Comparison of ENCODE assay signal across 10 cellular contexts in genomic region chr16:89920723-89921122, GRCh38. TPM values are rescaled to one million over a fixed set of nuclear protein-coding genes. Genes with fewer than 3 reads are reported as not detected.
A peak's percentile ranks its signal among the peaks of the same experiment; 100 is the strongest.
DNase-seq lines count a peak whose midpoint lies in the region; FAIRE-seq and TF ChIP-seq lines count a peak whose summit lies in the region.
"Had no signal": no experiment of that assay in that cellular context is flagged by ENCODE, and none has a peak within 500 bp of the region (broad histone marks: within the 10 kb centered on the region; RNA-seq: fewer than 3 reads in every experiment).

No MANE protein-coding gene starts in this region.

- H3K23me2 ChIP-seq in H1 (ENCODE audit: low read depth, low read length) = peaks cover 29% of the 10 kb centered on the region

- no peak overlapping the region for H2BK12ac ChIP-seq in H1 (ENCODE audit: low read depth, low read length)

- H3K36me3 ChIP-seq in H1 (ENCODE audit: control insufficient read depth in 2 of 4, insufficient read depth in 4 of 4, low read length in 3 of 4) (no peaks in the 10 kb centered on the region), sigmoid colon (no peaks in the 10 kb centered on the region)

- H3K79me1 ChIP-seq in H1 (ENCODE audit: low read depth, low read length) = no peaks in the 10 kb centered on the region

- no peak for FAIRE-seq in H1 (lab: Jason Lieb, UNC)

- H3K9ac ChIP-seq in H1 (replicated peaks in 1 of 4; ENCODE audit: extremely low read depth in 1 of 4, low read depth in 3 of 4, low read length in 3 of 4) = no peak overlapping the region

- no peak for TF ChIP-seq RAD21 in H1 (IDR thresholded peaks at IDR 0.05 in 1 of 2, conservative IDR thresholded peaks at IDR 0.05 in 1 of 2; ENCODE audit: low read depth in 2 of 2, low read length in 2 of 2)

- intact Hi-C loops in sigmoid colon (cut with DNase I) = no loop called here

- no peak overlapping the region for H4K5ac ChIP-seq in H1 (ENCODE audit: insufficient read length, low read depth, low read length)

- no peak for TF ChIP-seq POLR2A in H1 (IDR thresholded peaks at IDR 0.05; ENCODE audit: control extremely low read depth in 1 of 2, low read depth in 2 of 2, low read length in 2 of 2)
- TF ChIP-seq POLR2A in sigmoid colon (IDR thresholded peaks at IDR 0.05) = no peak

- H3K4me2 ChIP-seq in H1 (ENCODE audit: insufficient read depth in 1 of 2, low read depth in 2 of 2, low read length in 2 of 2) = no peak overlapping the region; a peak in 1 of 4 replicates

- H3K79me2 ChIP-seq in H1 (ENCODE audit: control insufficient read depth in 1 of 2, insufficient read depth in 2 of 2, low read length in 2 of 2) = no peaks in the 10 kb centered on the region

- peaks cover 0 to 19% (median 16%) of the 10 kb centered on the region in 4 experiments; a peak in 6 of 7 replicates for H3K27me3 ChIP-seq in H1 (replicated peaks in 1 of 4; ENCODE audit: control insufficient read depth in 3 of 4, extremely low read depth in 1 of 4, insufficient read depth in 3 of 4, low read length in 3 of 4)
- peaks cover 9 to 34% (median 24%) of the 10 kb centered on the region in 3 donors for H3K27me3 ChIP-seq in sigmoid colon

- no peak overlapping the region for H4K8ac ChIP-seq in H1 (ENCODE audit: extremely low read depth, insufficient read depth, low read length)

- no peak overlapping the region for H3K56ac ChIP-seq in H1 (replicated peaks; ENCODE audit: insufficient read length, low read depth, low read length)

- H3K18ac ChIP-seq in H1 (ENCODE audit: extremely low read depth, low read length) = no peak overlapping the region

- POLR2A ChIA-PET in H1 (lab: Charles Lee; ENCODE audit: partially characterized antibody) = interaction anchor here (1.1 to 6.5 kb wide), 3 partner anchors 10 to 52 kb away, joined by 3 to 71 read pairs (median 28); no protein-coding TSS in a partner anchor

- H3K9me3 ChIP-seq in H1 (ENCODE audit: insufficient read depth in 2 of 2, low read depth in 1 of 2, low read length in 1 of 2) = no peaks in the 10 kb centered on the region
- no peaks in the 10 kb centered on the region for H3K9me3 ChIP-seq in sigmoid colon
- H3K9me3 ChIP-seq: mucosa of descending colon had no signal

- no peak overlapping the region; the same call in 1 of the 2 replicates for H2AK5ac ChIP-seq in H1 (ENCODE audit: low read depth, low read length)

- no peak overlapping the region for H2BK20ac ChIP-seq in H1 (ENCODE audit: low read length)

- no peak overlapping the region for H4K91ac ChIP-seq in H1 (replicated peaks; ENCODE audit: insufficient read length, low read length)

- no peak overlapping the region for H2BK120ac ChIP-seq in H1 (replicated peaks; ENCODE audit: low read depth, low read length)

- DNase-seq in ELR (ENCODE audit: low read depth) (peak; percentile 66), NAMALWA (ENCODE audit: low spot score) (peak; percentile 16), H1 (ENCODE audit: low read depth in 1 of 2, low spot score in 2 of 2) (no peak), sigmoid colon (no peak), OCI-M1 (lab: John Stamatoyannopoulos, UW) (no peak), midbrain (lab: John Stamatoyannopoulos, UW) (no peak)
- no peak for DNase-seq in stimulated activated CD4-positive, alpha-beta T cell treated with anti-CD3 and anti-CD28 coated beads, Interleukin-4, amount 100 ng/mL, for 4 hours
- DNase-seq: amniotic stem cell, NCI-H1694 had no signal

- H3K4me3 ChIP-seq in H1 (ENCODE audit: extremely low read depth in 1 of 4, insufficient read depth in 2 of 4, low read depth in 3 of 4, low read length in 4 of 4) = no peak overlapping the region
- H3K4me3 ChIP-seq in sigmoid colon = no peak overlapping the region
- H3K4me3 ChIP-seq: mucosa of descending colon had no signal

- H3K27ac ChIP-seq in H1 (ENCODE audit: low read depth, low read length) = no peak overlapping the region
- peak overlapping the region in 3 of 4 donors; percentile 83 to 98 (median 86) for H3K27ac ChIP-seq in sigmoid colon

- peak overlapping the region; percentile 35; the same call in 1 of the 2 replicates for H2BK5ac ChIP-seq in H1 (ENCODE audit: low read depth, low read length)

- peak overlapping the region; percentile 25; the same call in 1 of the 2 replicates for H2BK15ac ChIP-seq in H1 (ENCODE audit: low read length)

- TF ChIP-seq EP300 in H1 (IDR thresholded peaks at IDR 0.05; ENCODE audit: borderline replicate concordance in 1 of 2, low read depth in 2 of 2, low read length in 2 of 2) (no peak), sigmoid colon (IDR thresholded peaks at IDR 0.05) (no peak)

- H3K4ac ChIP-seq in H1 (replicated peaks; ENCODE audit: insufficient read length, low read depth, low read length) = no peak overlapping the region

- peaks cover 5 to 8% of the 10 kb centered on the region in 2 experiments for H4K20me1 ChIP-seq in H1 (replicated peaks in 1 of 2; ENCODE audit: control insufficient read depth in 1 of 2, insufficient read depth in 2 of 2, low read length in 2 of 2)

- no peak overlapping the region for H2AFZ ChIP-seq in H1 (ENCODE audit: low read length)

- CTCF ChIA-PET in H1 (lab: Charles Lee; ENCODE audit: partially characterized antibody) = interaction anchor here (1.1 to 8.7 kb wide), 2 partner anchors 11 to 46 kb away, joined by 3 to 70 read pairs; no protein-coding TSS in a partner anchor

- 76% methylated on average over 2 of the region's 6 CpGs; no CpG with 5 or more reads in 1 of the 2 experiments for WGBS in H1 (ENCODE audit: extremely low coverage in 1 of 2, insufficient coverage in 1 of 2, insufficient read length in 1 of 2, insufficient replicate concordance in 2 of 2, low coverage in 1 of 2, low lambda C conversion rate in 2 of 2, missing lambda C conversion rate in 1 of 2), 2 experiments
- 21 to 29% methylated on average over 6 of the region's 6 CpGs for WGBS in sigmoid colon, 2 donors

- no peak overlapping the region for H3K23ac ChIP-seq in H1 (ENCODE audit: insufficient read length)

- H3K4me1 ChIP-seq in H1 (replicated peaks in 1 of 4; ENCODE audit: control insufficient read depth in 3 of 4, insufficient read depth in 4 of 4, low read length in 3 of 4) (peaks cover 0 to 34% (median 25%) of the 10 kb centered on the region in 4 experiments; a peak in 6 of 7 replicates), sigmoid colon (peaks cover 0 to 72% (median 60%) of the 10 kb centered on the region in 4 donors)

- TF ChIP-seq CTCF in H1 (IDR thresholded peaks at IDR 0.05; ENCODE audit: control extremely low read depth in 1 of 3, insufficient read depth in 1 of 3, low read depth in 1 of 3, low read length in 3 of 3) (no peak), sigmoid colon (IDR thresholded peaks at IDR 0.05) (no peak)

- no peak overlapping the region for H3K14ac ChIP-seq in H1 (ENCODE audit: insufficient read length)

TF ChIP-seq in H1, 55 proteins besides CTCF, POLR2A, EP300 and RAD21 (continues in another document):
- no peak for TF ChIP-seq CBX5 (IDR thresholded peaks at IDR 0.05; ENCODE audit: low read depth, low read length)

RNA-seq across cellular contexts. Expression of gene MC1R, which starts 2.1 kb away (rescaled TPM):
- total RNA-seq in H1 (2021; fragmentation: NEBNext Ultra II Directional; extraction: Animal tissue kit (Norgen Biotek cat#: 25700)) = 2.0 and 2.2 TPM in 2 replicates
- 2.9 and 4.3 TPM in 2 replicates for polyA plus RNA-seq in H1 (2011; rRNA removed)
- 3.7 TPM for polyA plus RNA-seq in H1 (2011; cell fraction: cytosol; rRNA removed)
- 7.6 TPM for polyA plus RNA-seq in H1 (2011; cell fraction: nucleus; rRNA removed)
- 1.8 to 3.0 TPM (median 2.2 TPM) in 4 replicates for polyA plus RNA-seq in H1 (2012, experiment 1 of 2)
- polyA plus RNA-seq in H1 (2012, experiment 2 of 2) = 1.8 TPM
- polyA plus RNA-seq in H1 (2013, experiment 1 of 2) = 1.2 TPM
- 1.5 TPM for polyA plus RNA-seq in H1 (2013, experiment 2 of 2)
- polyA minus RNA-seq in H1 (2011; rRNA and poly(A)+ RNA removed) = 3.3 and 5.0 TPM in 2 replicates
- 3.2 TPM for polyA minus RNA-seq in H1 (2011; cell fraction: cytosol; rRNA and poly(A)+ RNA removed)
- 4.5 TPM for polyA minus RNA-seq in H1 (2011; cell fraction: nucleus; rRNA and poly(A)+ RNA removed)
- total RNA-seq in sigmoid colon = 1 to 10 TPM; 2.1 to 8.0 (median 4.5) TPM
- polyA plus RNA-seq in sigmoid colon = 1 to 10 TPM in 1 of 3 donors, not detected in 2; 5.6 TPM

RNA-seq across cellular contexts. Expression of gene TUBB3, which starts 2.4 kb away (rescaled TPM):
- 275 and 292 TPM in 2 replicates for total RNA-seq in H1 (2021; fragmentation: NEBNext Ultra II Directional; extraction: Animal tissue kit (Norgen Biotek cat#: 25700))
- polyA plus RNA-seq in H1 (2011; rRNA removed) (393 and 420 TPM in 2 replicates), sigmoid colon (10 to 100 TPM in 1 of 3 donors, 1 to 10 TPM in 1, under 1 TPM in 1; 0.46 to 23.5 (median 1.8) TPM)
- polyA plus RNA-seq in H1 (2011; cell fraction: cytosol; rRNA removed) = 210 TPM
- 252 TPM for polyA plus RNA-seq in H1 (2011; cell fraction: nucleus; rRNA removed)
- polyA plus RNA-seq in H1 (2012, experiment 1 of 2) = 287 to 415 TPM (median 389 TPM) in 4 replicates
- 421 TPM for polyA plus RNA-seq in H1 (2012, experiment 2 of 2)
- 211 TPM for polyA plus RNA-seq in H1 (2013, experiment 1 of 2)
- polyA plus RNA-seq in H1 (2013, experiment 2 of 2) = 208 TPM
- 165 and 205 TPM in 2 replicates for polyA minus RNA-seq in H1 (2011; rRNA and poly(A)+ RNA removed)
- polyA minus RNA-seq in H1 (2011; cell fraction: cytosol; rRNA and poly(A)+ RNA removed) = 155 TPM
- 91.3 TPM for polyA minus RNA-seq in H1 (2011; cell fraction: nucleus; rRNA and poly(A)+ RNA removed)
- 10 to 100 TPM in 3 of 4 donors, 1 to 10 TPM in 1; 9.2 to 35.0 (median 27.8) TPM for total RNA-seq in sigmoid colon

RNA-seq across cellular contexts. Expression of gene DEF8, which starts 27.8 kb away (rescaled TPM):
- total RNA-seq in H1 (2021; fragmentation: NEBNext Ultra II Directional; extraction: Animal tissue kit (Norgen Biotek cat#: 25700)) = 48.3 and 53.0 TPM in 2 replicates
- polyA plus RNA-seq in H1 (2011; rRNA removed) = 110 and 155 TPM in 2 replicates
- polyA plus RNA-seq in H1 (2011; cell fraction: cytosol; rRNA removed) = 106 TPM
- 160 TPM for polyA plus RNA-seq in H1 (2011; cell fraction: nucleus; rRNA removed)
- 35.4 to 56.5 TPM (median 53.7 TPM) in 4 replicates for polyA plus RNA-seq in H1 (2012, experiment 1 of 2)
- polyA plus RNA-seq in H1 (2012, experiment 2 of 2) = 59.8 TPM
- polyA plus RNA-seq in H1 (2013, experiment 1 of 2) = 47.6 TPM
- polyA plus RNA-seq in H1 (2013, experiment 2 of 2) = 46.6 TPM
- polyA minus RNA-seq in H1 (2011; rRNA and poly(A)+ RNA removed) = 44.0 and 65.5 TPM in 2 replicates
- polyA minus RNA-seq in H1 (2011; cell fraction: cytosol; rRNA and poly(A)+ RNA removed) = 40.0 TPM
- 30.4 TPM for polyA minus RNA-seq in H1 (2011; cell fraction: nucleus; rRNA and poly(A)+ RNA removed)
- total RNA-seq in sigmoid colon = 100 to 1,000 TPM in 1 of 4 donors, 10 to 100 TPM in 3; 68.8 to 127 (median 86.6) TPM
- 10 to 100 TPM; 24.6 to 37.2 (median 30.5) TPM for polyA plus RNA-seq in sigmoid colon

RNA-seq across cellular contexts. Expression of gene TCF25, which starts 47.3 kb away (rescaled TPM):
- 92.2 and 102 TPM in 2 replicates for total RNA-seq in H1 (2021; fragmentation: NEBNext Ultra II Directional; extraction: Animal tissue kit (Norgen Biotek cat#: 25700))
- 78.1 and 102 TPM in 2 replicates for polyA plus RNA-seq in H1 (2011; rRNA removed)
- polyA plus RNA-seq in H1 (2011; cell fraction: cytosol; rRNA removed) = 84.5 TPM
- polyA plus RNA-seq in H1 (2011; cell fraction: nucleus; rRNA removed) = 230 TPM
- polyA plus RNA-seq in H1 (2012, experiment 1 of 2) = 112 to 138 TPM (median 135 TPM) in 4 replicates
- 70.6 TPM for polyA plus RNA-seq in H1 (2012, experiment 2 of 2)
- polyA plus RNA-seq in H1 (2013, experiment 1 of 2) = 86.9 TPM
- 84.9 TPM for polyA plus RNA-seq in H1 (2013, experiment 2 of 2)
- polyA minus RNA-seq in H1 (2011; rRNA and poly(A)+ RNA removed) = 58.3 and 62.0 TPM in 2 replicates
- polyA minus RNA-seq in H1 (2011; cell fraction: cytosol; rRNA and poly(A)+ RNA removed) = 56.6 TPM
- 49.3 TPM for polyA minus RNA-seq in H1 (2011; cell fraction: nucleus; rRNA and poly(A)+ RNA removed)
- 100 to 1,000 TPM; 131 to 244 (median 181) TPM for total RNA-seq in sigmoid colon
- 100 to 1,000 TPM in 2 of 3 donors, 10 to 100 TPM in 1; 89.7 to 161 (median 106) TPM for polyA plus RNA-seq in sigmoid colon

Comparison
In these comparisons a context has a peak if more than half of its experiments do, and no peak if none do; other contexts are left out.
1. DNase-seq: peak in ELR (single experiment) and NAMALWA (single experiment); none in H1 (0 of 2), sigmoid colon (single experiment), OCI-M1 (single experiment), midbrain (single experiment) and stimulated activated CD4-positive, alpha-beta T cell treated with anti-CD3 and anti-CD28 coated beads, Interleukin-4, amount 100 ng/mL, for 4 hours (0 of 2).